ENCODE assay signal across 1 cellular context in the genomic region with DNA sequence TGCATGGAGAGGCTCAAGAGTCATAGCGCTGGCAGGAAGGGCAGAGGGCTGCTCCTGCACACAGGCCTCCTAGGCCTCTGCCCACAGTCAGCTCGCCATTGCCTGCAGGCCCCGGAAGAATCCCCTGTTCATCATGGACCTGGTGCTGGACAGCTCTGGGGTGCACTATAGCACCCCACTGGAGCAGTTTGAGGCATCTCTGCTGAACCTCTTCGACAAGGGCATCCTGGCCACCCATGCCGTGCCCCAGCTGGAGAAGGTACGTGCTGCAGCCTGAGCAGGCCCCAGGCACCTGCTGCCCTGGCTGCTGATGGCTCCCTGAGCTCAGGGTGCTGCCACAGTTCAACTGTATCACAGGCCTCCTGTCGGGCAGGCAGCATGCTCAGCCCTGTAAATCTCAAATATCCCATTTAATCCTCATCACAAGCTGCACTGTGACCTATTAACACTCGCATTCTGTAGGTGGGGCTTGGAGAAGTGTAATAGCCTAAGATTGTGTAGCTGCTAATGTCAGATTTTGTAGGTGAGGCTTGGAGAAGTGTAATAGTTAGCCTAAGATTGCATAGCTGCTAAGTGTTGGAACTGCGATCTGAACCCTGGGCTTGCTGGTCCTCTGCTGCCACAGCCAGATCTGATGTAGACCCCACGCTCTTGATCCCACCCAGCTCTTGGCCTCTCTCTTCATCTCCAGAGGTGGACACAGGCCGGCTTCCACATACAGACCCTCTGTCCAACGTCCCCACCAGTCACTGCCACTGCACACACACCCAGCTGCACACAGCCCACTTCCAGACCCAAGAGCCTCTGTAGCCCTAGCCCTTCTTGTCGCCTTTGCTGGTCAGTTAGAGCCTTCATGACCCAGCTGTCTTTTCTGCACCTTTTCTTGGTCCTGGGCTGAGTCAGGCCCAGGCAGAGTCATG.
TF ChIP-seq lines count a peak whose summit lies in the region.

No MANE protein-coding gene starts in this region.

TF ChIP-seq in WTC11, 78 proteins besides CTCF, POLR2A, EP300 and RAD21 (continued from another document):
- TF ChIP-seq STAT6 (CRISPR knock-in tag; conservative IDR thresholded peaks at IDR 0.05; ENCODE audit: low read depth) (no peak), ZBTB43 (CRISPR knock-in tag; IDR thresholded peaks at IDR 0.05) (no peak), ERG (CRISPR knock-in tag; IDR thresholded peaks at IDR 0.05) (no peak), CDX4 (CRISPR knock-in tag; IDR thresholded peaks at IDR 0.05; ENCODE audit: borderline replicate concordance) (no peak), JAZF1 (CRISPR knock-in tag; IDR thresholded peaks at IDR 0.05) (no peak), ATF6 (CRISPR knock-in tag; IDR thresholded peaks at IDR 0.05) (no peak), CBFB (CRISPR knock-in tag; IDR thresholded peaks at IDR 0.05; ENCODE audit: low read depth) (no peak), ZNF317 (CRISPR knock-in tag; IDR thresholded peaks at IDR 0.05; ENCODE audit: borderline replicate concordance, low read depth) (no peak)
- TF ChIP-seq, protein P1, sequence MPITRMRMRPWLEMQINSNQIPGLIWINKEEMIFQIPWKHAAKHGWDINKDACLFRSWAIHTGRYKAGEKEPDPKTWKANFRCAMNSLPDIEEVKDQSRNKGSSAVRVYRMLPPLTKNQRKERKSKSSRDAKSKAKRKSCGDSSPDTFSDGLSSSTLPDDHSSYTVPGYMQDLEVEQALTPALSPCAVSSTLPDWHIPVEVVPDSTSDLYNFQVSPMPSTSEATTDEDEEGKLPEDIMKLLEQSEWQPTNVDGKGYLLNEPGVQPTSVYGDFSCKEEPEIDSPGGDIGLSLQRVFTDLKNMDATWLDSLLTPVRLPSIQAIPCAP (CRISPR knock-in tag; IDR thresholded peaks at IDR 0.05), result no peak
- TF ChIP-seq, protein P2, sequence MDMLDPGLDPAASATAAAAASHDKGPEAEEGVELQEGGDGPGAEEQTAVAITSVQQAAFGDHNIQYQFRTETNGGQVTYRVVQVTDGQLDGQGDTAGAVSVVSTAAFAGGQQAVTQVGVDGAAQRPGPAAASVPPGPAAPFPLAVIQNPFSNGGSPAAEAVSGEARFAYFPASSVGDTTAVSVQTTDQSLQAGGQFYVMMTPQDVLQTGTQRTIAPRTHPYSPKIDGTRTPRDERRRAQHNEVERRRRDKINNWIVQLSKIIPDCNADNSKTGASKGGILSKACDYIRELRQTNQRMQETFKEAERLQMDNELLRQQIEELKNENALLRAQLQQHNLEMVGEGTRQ (CRISPR knock-in tag; IDR thresholded peaks at IDR 0.05), result no peak
- TF ChIP-seq, protein P3, sequence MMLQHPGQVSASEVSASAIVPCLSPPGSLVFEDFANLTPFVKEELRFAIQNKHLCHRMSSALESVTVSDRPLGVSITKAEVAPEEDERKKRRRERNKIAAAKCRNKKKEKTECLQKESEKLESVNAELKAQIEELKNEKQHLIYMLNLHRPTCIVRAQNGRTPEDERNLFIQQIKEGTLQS (CRISPR knock-in tag; conservative IDR thresholded peaks at IDR 0.05), result no peak
- TF ChIP-seq, protein P4, sequence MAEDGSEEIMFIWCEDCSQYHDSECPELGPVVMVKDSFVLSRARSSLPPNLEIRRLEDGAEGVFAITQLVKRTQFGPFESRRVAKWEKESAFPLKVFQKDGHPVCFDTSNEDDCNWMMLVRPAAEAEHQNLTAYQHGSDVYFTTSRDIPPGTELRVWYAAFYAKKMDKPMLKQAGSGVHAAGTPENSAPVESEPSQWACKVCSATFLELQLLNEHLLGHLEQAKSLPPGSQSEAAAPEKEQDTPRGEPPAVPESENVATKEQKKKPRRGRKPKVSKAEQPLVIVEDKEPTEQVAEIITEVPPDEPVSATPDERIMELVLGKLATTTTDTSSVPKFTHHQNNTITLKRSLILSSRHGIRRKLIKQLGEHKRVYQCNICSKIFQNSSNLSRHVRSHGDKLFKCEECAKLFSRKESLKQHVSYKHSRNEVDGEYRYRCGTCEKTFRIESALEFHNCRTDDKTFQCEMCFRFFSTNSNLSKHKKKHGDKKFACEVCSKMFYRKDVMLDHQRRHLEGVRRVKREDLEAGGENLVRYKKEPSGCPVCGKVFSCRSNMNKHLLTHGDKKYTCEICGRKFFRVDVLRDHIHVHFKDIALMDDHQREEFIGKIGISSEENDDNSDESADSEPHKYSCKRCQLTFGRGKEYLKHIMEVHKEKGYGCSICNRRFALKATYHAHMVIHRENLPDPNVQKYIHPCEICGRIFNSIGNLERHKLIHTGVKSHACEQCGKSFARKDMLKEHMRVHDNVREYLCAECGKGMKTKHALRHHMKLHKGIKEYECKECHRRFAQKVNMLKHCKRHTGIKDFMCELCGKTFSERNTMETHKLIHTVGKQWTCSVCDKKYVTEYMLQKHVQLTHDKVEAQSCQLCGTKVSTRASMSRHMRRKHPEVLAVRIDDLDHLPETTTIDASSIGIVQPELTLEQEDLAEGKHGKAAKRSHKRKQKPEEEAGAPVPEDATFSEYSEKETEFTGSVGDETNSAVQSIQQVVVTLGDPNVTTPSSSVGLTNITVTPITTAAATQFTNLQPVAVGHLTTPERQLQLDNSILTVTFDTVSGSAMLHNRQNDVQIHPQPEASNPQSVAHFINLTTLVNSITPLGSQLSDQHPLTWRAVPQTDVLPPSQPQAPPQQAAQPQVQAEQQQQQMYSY (CRISPR knock-in tag; IDR thresholded peaks at IDR 0.05), result no peak
TF ChIP-seq in WTC11: peak in this region for 0.
